In genomic region chr2:239150125-239151011, GRCh38 we compare ENCODE assay signal across 10 cellular contexts.
DNase-seq lines count a peak whose midpoint lies in the region; ATAC-seq, FAIRE-seq and TF ChIP-seq lines count a peak whose summit lies in the region.
"Had no signal": no experiment of that assay in that cellular context is flagged by ENCODE, and none has a peak within 500 bp of the region (broad histone marks: within the 10 kb centered on the region; RNA-seq: fewer than 3 reads in every experiment).

No MANE protein-coding gene starts in this region.

- H3K4me3 Mint-ChIP-seq in CD4-positive, alpha-beta T cell, result no peak overlapping the region

- DNase-seq in CD4-positive, alpha-beta T cell, result peak in 9 of 10 experiments; percentile 4 to 48 (median 18)
- DNase-seq in GM12891 (ENCODE audit: insufficient read length, low spot score) (no peak), bronchial epithelial cell (ENCODE audit: low read depth) (peak; percentile 3), NCI-H226 (no peak)
- DNase-seq in stimulated activated CD4-positive, alpha-beta T cell treated with anti-CD3 and anti-CD28 coated beads, Interleukin-2, amount 100 ng/mL, for 48 hours, result no peak
- DNase-seq: NCI-H2029 had no signal

- peak overlapping the region; percentile 22 for H3K27ac ChIP-seq in CD4-positive, alpha-beta T cell (ENCODE audit: low read depth, low read length)
- peak overlapping the region; percentile 62 for H3K27ac ChIP-seq in neutrophil
- H3K27ac ChIP-seq: cardiac muscle cell had no signal

- CTCF ChIA-PET in CD4-positive, alpha-beta T cell (lab: Charles Lee), result no interaction called here

- peaks cover 80% of the 10 kb centered on the region for H3K36me3 Mint-ChIP-seq in CD4-positive, alpha-beta T cell (ENCODE audit: low read depth)

- intact Hi-C loops in CD4-positive, alpha-beta T cell (cut with DNase I, micrococcal nuclease), result loop anchor here in 1 of 2 experiments (5.0 kb wide), 1 partner anchor 117 kb away; no protein-coding TSS in a partner anchor

- no peaks in the 10 kb centered on the region for H3K27me3 Mint-ChIP-seq in CD4-positive, alpha-beta T cell

- peaks cover 17 to 20% of the 10 kb centered on the region in 2 experiments for H3K4me1 ChIP-seq in neutrophil (ENCODE audit: control insufficient read depth in 1 of 2, insufficient read depth in 1 of 2, low read depth in 1 of 2, low read length in 1 of 2)

- TF ChIP-seq CTCF in CD4-positive, alpha-beta T cell (IDR thresholded peaks at IDR 0.05), result no peak
- TF ChIP-seq CTCF in bronchial epithelial cell (IDR thresholded peaks at IDR 0.05; ENCODE audit: insufficient read depth, low read length, severe bottlenecking) (no peak), neutrophil (IDR thresholded peaks at IDR 0.05) (no peak)

- H3K4me3 ChIP-seq in bronchial epithelial cell (ENCODE audit: low read depth, low read length) (no peak overlapping the region), neutrophil (ENCODE audit: low read depth in 1 of 2, low read length in 1 of 2) (no peak overlapping the region)
- H3K4me3 ChIP-seq: cardiac muscle cell had no signal

- H3K9me3 Mint-ChIP-seq in CD4-positive, alpha-beta T cell, result peaks cover 9% of the 10 kb centered on the region

- peaks cover 17% of the 10 kb centered on the region for H3K9me3 ChIP-seq in CD4-positive, alpha-beta T cell (ENCODE audit: control insufficient read depth, low read length)
- H3K9me3 ChIP-seq in neutrophil, result no peaks in the 10 kb centered on the region

- peaks cover 19% of the 10 kb centered on the region for H3K4me1 Mint-ChIP-seq in CD4-positive, alpha-beta T cell (ENCODE audit: low read depth)

- FAIRE-seq in GM12891 (lab: Jason Lieb, UNC) (peak; percentile 56), bronchial epithelial cell (lab: Jason Lieb, UNC) (peak; percentile 55)

- H3K27me3 ChIP-seq in CD4-positive, alpha-beta T cell (ENCODE audit: control insufficient read depth, insufficient read depth, low read length), result no peaks in the 10 kb centered on the region
- no peaks in the 10 kb centered on the region for H3K27me3 ChIP-seq in bronchial epithelial cell (ENCODE audit: control insufficient read depth, insufficient read depth, low read length)
- no peaks in the 10 kb centered on the region for H3K27me3 ChIP-seq in neutrophil
- H3K27me3 ChIP-seq: cardiac muscle cell had no signal

- TF ChIP-seq POLR2A in GM12891 (IDR thresholded peaks at IDR 0.05; ENCODE audit: low read depth, low read length), result no peak

- POLR2A ChIA-PET in CD4-positive, alpha-beta T cell (lab: Charles Lee), result interaction anchor here (0.8 kb wide), 1 partner anchor 761 kb away, joined by 3 read pairs; no protein-coding TSS in a partner anchor

- ATAC-seq in CD4-positive, alpha-beta T cell (ENCODE audit: poor library complexity), result peak; percentile 89
- ATAC-seq in HG03159 (IDR thresholded peaks at IDR 0.05; ENCODE audit: unreplicated experiment), result no peak
- no peak for ATAC-seq in GM19397 (IDR thresholded peaks at IDR 0.05; ENCODE audit: unreplicated experiment)

- H3K36me3 ChIP-seq in bronchial epithelial cell (ENCODE audit: control insufficient read depth, insufficient read depth, low read length) (no peaks in the 10 kb centered on the region), neutrophil (peaks cover 95% of the 10 kb centered on the region)
- H3K36me3 ChIP-seq: cardiac muscle cell had no signal

- peak overlapping the region; percentile 77 for H3K27ac Mint-ChIP-seq in CD4-positive, alpha-beta T cell

TF ChIP-seq in GM12891, 5 proteins besides CTCF, POLR2A, EP300 and RAD21:
- no peak for TF ChIP-seq SPI1 (IDR thresholded peaks at IDR 0.05; ENCODE audit: low read depth, low read length)
- TF ChIP-seq TAF1 (IDR thresholded peaks at IDR 0.05; ENCODE audit: low read depth, low read length), result no peak
- TF ChIP-seq PAX5 (IDR thresholded peaks at IDR 0.05; ENCODE audit: insufficient read depth, low read length, severe bottlenecking), result no peak
- TF ChIP-seq POLR2AphosphoS5 (IDR thresholded peaks at IDR 0.05; ENCODE audit: low read depth, low read length), result no peak
- TF ChIP-seq POU2F2 (IDR thresholded peaks at IDR 0.05; ENCODE audit: low read depth, low read length), result no peak

Comparison
In these comparisons a context has a peak if more than half of its experiments do, and no peak if none do; other contexts are left out.
1. DNase-seq: peak in CD4-positive, alpha-beta T cell (9 of 10) and bronchial epithelial cell (single experiment); none in GM12891 (single experiment), NCI-H226 (single experiment) and stimulated activated CD4-positive, alpha-beta T cell treated with anti-CD3 and anti-CD28 coated beads, Interleukin-2, amount 100 ng/mL, for 48 hours (0 of 2).